ENCODE assay signal across 20 cellular contexts in genomic region chr18:9482790-9483189, GRCh38. TPM values are rescaled to one million over a fixed set of nuclear protein-coding genes. Genes with fewer than 3 reads are reported as not detected.
DNase-seq lines count a peak whose midpoint lies in the region; ATAC-seq and TF ChIP-seq lines count a peak whose summit lies in the region.
"Had no signal": no experiment of that assay in that cellular context is flagged by ENCODE, and none has a peak within 500 bp of the region (broad histone marks: within the 10 kb centered on the region; RNA-seq: fewer than 3 reads in every experiment).

No MANE protein-coding gene starts in this region.

- peaks cover 43% of the 10 kb centered on the region for H3K36me3 Mint-ChIP-seq in activated B cell treated with CpG ODN at 0.5 μM for 24 hours (ENCODE audit: low read depth)
- H3K36me3 Mint-ChIP-seq in T-helper 2 cell treated with Interferon-gamma antibody and Interleukin-4, amounts not matched to agents 5 μg/mL and 100 μg/mL, for 36 hours (ENCODE audit: low read depth): peaks cover 21% of the 10 kb centered on the region

- H3K4me3 Mint-ChIP-seq in activated B cell treated with CpG ODN at 0.5 μM for 24 hours: no peak overlapping the region
- no peak overlapping the region for H3K4me3 Mint-ChIP-seq in T-helper 2 cell treated with Interferon-gamma antibody and Interleukin-4, amounts not matched to agents 5 μg/mL and 100 μg/mL, for 36 hours
- H3K4me3 Mint-ChIP-seq: activated naive CD4-positive, alpha-beta T cell treated with anti-CD3 and anti-CD28 coated beads for 36 hours; stimulated activated effector memory CD8-positive, alpha-beta T cell treated with anti-CD3 and anti-CD28 coated beads, Interleukin-12 subunit alpha, Interleukin-12 subunit beta, amount 100 ng/mL, for 72 hours; type B pancreatic cell had no signal

- CTCF ChIA-PET in activated B cell treated with CpG ODN at 0.5 μM for 24 hours (lab: Charles Lee): no interaction called here

- POLR2A ChIA-PET in activated B cell treated with CpG ODN at 0.5 μM for 24 hours (lab: Charles Lee): no interaction called here

- ATAC-seq in GM18907 (IDR thresholded peaks at IDR 0.05; ENCODE audit: unreplicated experiment) (peak; percentile 73), HG03571 (IDR thresholded peaks at IDR 0.05; ENCODE audit: unreplicated experiment) (peak; percentile 53), activated B cell treated with CpG ODN at 0.5 μM for 24 hours (ENCODE audit: low read depth) (no peak)
- ATAC-seq: lower lobe of right lung; naive thymus-derived CD4-positive, alpha-beta T cell; stimulated activated effector memory CD8-positive, alpha-beta T cell treated with anti-CD3 and anti-CD28 coated beads, Interleukin-12 subunit alpha, Interleukin-12 subunit beta, amount 100 ng/mL, for 72 hours had no signal

- peaks cover 37% of the 10 kb centered on the region for H3K4me1 Mint-ChIP-seq in activated B cell treated with CpG ODN at 0.5 μM for 24 hours
- peaks cover 6% of the 10 kb centered on the region for H3K4me1 Mint-ChIP-seq in T-helper 2 cell treated with Interferon-gamma antibody and Interleukin-4, amounts not matched to agents 5 μg/mL and 100 μg/mL, for 36 hours (ENCODE audit: low read depth)

- DNase-seq in AML-193 (lab: John Stamatoyannopoulos, UW) (peak; percentile 28 to 36), activated B cell treated with CpG ODN at 0.5 μM for 24 hours (no peak), islet precursor cell (no peak), HCEC 1CT (no peak), activated gamma-delta T cell treated with Interleukin-2 at 50 U/mL for 16 hours (no peak)
- no peak for DNase-seq in T-helper 2 cell treated with Interferon-gamma antibody and Interleukin-4, amounts not matched to agents 5 μg/mL and 100 μg/mL, for 36 hours (ENCODE audit: low spot score)
- DNase-seq: activated CD4-positive, alpha-beta T cell treated with anti-CD3 and anti-CD28 coated beads for 48 hours; activated naive CD4-positive, alpha-beta T cell treated with anti-CD3 and anti-CD28 coated beads for 36 hours; CD8-positive, alpha-beta memory T cell; EL; lower lobe of right lung; naive thymus-derived CD4-positive, alpha-beta T cell; NCI-H187 treated with DMSO at 0.1 percent for 48 hours; NCI-H510A; OCI-M1; SJCRH30 had no signal

- H3K27ac Mint-ChIP-seq in activated B cell treated with CpG ODN at 0.5 μM for 24 hours: peak overlapping the region; percentile 1
- H3K27ac Mint-ChIP-seq in T-helper 2 cell treated with Interferon-gamma antibody and Interleukin-4, amounts not matched to agents 5 μg/mL and 100 μg/mL, for 36 hours: no peak overlapping the region
- H3K27ac Mint-ChIP-seq: activated naive CD4-positive, alpha-beta T cell treated with anti-CD3 and anti-CD28 coated beads for 36 hours; stimulated activated effector memory CD8-positive, alpha-beta T cell treated with anti-CD3 and anti-CD28 coated beads, Interleukin-12 subunit alpha, Interleukin-12 subunit beta, amount 100 ng/mL, for 72 hours; type B pancreatic cell had no signal

- no peaks in the 10 kb centered on the region for H3K27me3 Mint-ChIP-seq in activated B cell treated with CpG ODN at 0.5 μM for 24 hours
- no peaks in the 10 kb centered on the region for H3K27me3 Mint-ChIP-seq in T-helper 2 cell treated with Interferon-gamma antibody and Interleukin-4, amounts not matched to agents 5 μg/mL and 100 μg/mL, for 36 hours (ENCODE audit: low read depth)
- H3K27me3 Mint-ChIP-seq: CD8-positive, alpha-beta memory T cell; naive thymus-derived CD4-positive, alpha-beta T cell; type B pancreatic cell had no signal

- no peaks in the 10 kb centered on the region for H3K9me3 Mint-ChIP-seq in activated B cell treated with CpG ODN at 0.5 μM for 24 hours
- H3K9me3 Mint-ChIP-seq in T-helper 2 cell treated with Interferon-gamma antibody and Interleukin-4, amounts not matched to agents 5 μg/mL and 100 μg/mL, for 36 hours: peaks cover 4% of the 10 kb centered on the region

- no peak for TF ChIP-seq CTCF in activated B cell treated with CpG ODN at 0.5 μM for 24 hours (IDR thresholded peaks at IDR 0.05)

- intact Hi-C loops in activated B cell treated with CpG ODN at 0.5 μM for 24 hours (cut with micrococcal nuclease): no loop called here

RNA-seq across cellular contexts. Expression of gene RALBP1, which starts 7.5 kb away (rescaled TPM):
- 31.9 and 32.7 TPM in 2 replicates for total RNA-seq in activated B cell treated with CpG ODN at 0.5 μM for 24 hours

Comparison
In these comparisons a context has a peak if more than half of its experiments do, and no peak if none do; other contexts are left out.
1. DNase-seq: peak in AML-193 (2 of 2); none in activated B cell treated with CpG ODN at 0.5 μM for 24 hours (single experiment), islet precursor cell (single experiment), HCEC 1CT (single experiment), T-helper 2 cell treated with Interferon-gamma antibody and Interleukin-4, amounts not matched to agents 5 μg/mL and 100 μg/mL, for 36 hours (single experiment) and activated gamma-delta T cell treated with Interleukin-2 at 50 U/mL for 16 hours (single experiment).